22 cellular contexts compared by ENCODE assay signal in the genomic region with DNA sequence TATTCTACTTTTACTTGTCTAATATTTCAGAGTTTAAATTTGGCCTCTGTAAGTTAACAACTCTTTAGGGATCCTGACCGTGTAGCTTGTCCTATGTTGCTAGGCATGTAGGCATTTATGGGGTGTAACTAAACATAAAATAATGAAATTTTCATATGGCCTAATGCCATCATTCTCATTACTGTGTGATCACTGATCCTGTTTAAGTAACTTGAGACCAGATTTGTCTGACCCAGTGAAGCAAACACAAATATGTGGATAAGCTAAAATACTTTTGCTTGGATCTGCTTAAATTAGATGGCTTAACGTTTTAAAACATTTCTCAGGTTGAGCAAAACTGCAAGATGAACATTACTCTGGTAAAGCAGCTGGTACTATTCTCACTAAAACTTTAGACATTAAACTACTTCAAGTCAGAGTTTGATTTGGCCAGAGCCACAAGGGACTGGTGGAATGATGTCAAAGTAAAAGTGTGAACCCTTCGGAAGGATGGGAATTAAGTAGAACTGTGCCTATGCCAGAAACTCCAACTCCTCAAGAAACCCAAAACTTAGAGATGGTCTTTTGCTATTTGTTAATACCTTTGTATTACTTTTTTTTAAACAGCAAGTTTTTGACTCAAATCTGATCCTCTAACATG. TPM values are rescaled to one million over a fixed set of nuclear protein-coding genes. Genes with fewer than 3 reads are reported as not detected.
DNase-seq lines count a peak whose midpoint lies in the region; ATAC-seq and TF ChIP-seq lines count a peak whose summit lies in the region.
"Had no signal": no experiment of that assay in that cellular context is flagged by ENCODE, and none has a peak within 500 bp of the region (broad histone marks: within the 10 kb centered on the region; RNA-seq: fewer than 3 reads in every experiment).

No MANE protein-coding gene starts in this region.

- no peak for TF ChIP-seq RAD21 in IMR-90 (IDR thresholded peaks at IDR 0.05; ENCODE audit: low read length)

- H4K5ac ChIP-seq in IMR-90 (ENCODE audit: low read depth, low read length), result no peak overlapping the region

- H3K36me3 ChIP-seq in A673 (ENCODE audit: insufficient read depth, low read length, poor library complexity, severe bottlenecking) (no peaks in the 10 kb centered on the region), IMR-90 (ENCODE audit: control insufficient read depth, insufficient read depth, low read length) (peaks cover 2% of the 10 kb centered on the region; the same call in 1 of the 2 replicates), mesenchymal stem cell (ENCODE audit: control insufficient read depth in 1 of 2, insufficient read depth in 2 of 2, low read depth in 1 of 2, low read length in 2 of 2) (peaks cover 0 to 2% of the 10 kb centered on the region in 2 experiments)
- H3K36me3 ChIP-seq: uterus had no signal

- peak overlapping the region; percentile 85 for H3K4me2 ChIP-seq in IMR-90 (ENCODE audit: low read depth, low read length)
- no peak overlapping the region for H3K4me2 ChIP-seq in mesenchymal stem cell (ENCODE audit: low read length, poor library complexity, severe bottlenecking)

- no peak overlapping the region for H2AK9ac ChIP-seq in IMR-90 (replicated peaks; ENCODE audit: low read depth, low read length, poor library complexity)

- no peaks in the 10 kb centered on the region for H3K9me3 Mint-ChIP-seq in chondrocyte (ENCODE audit: low read depth)
- no peaks in the 10 kb centered on the region for H3K9me3 Mint-ChIP-seq in activated CD8-positive, alpha-beta memory T cell treated with anti-CD3 and anti-CD28 coated beads, Interleukin-2, amount 10 ng/mL, durations not matched to agents 7 days and 5 days (ENCODE audit: low read depth)
- H3K9me3 Mint-ChIP-seq in HFFc6, result no peaks in the 10 kb centered on the region
- H3K9me3 Mint-ChIP-seq: activated naive CD8-positive, alpha-beta T cell treated with anti-CD3 and anti-CD28 coated beads for 36 hours; activated T-helper 17 cell treated with anti-CD3 and anti-CD28 coated beads, Interleukin-2, amount 50 U/mL, for 72 hours had no signal

- no TSS peak for BruUV-seq in A673 (replicated peaks; lab: Mats Ljungman, UMichigan)
- BruUV-seq in IMR-90 (replicated peaks; lab: Mats Ljungman, UMichigan), result no TSS peak

- H4K91ac ChIP-seq in IMR-90 (ENCODE audit: insufficient read depth, low read depth, low read length) (no peak overlapping the region), mesenchymal stem cell (ENCODE audit: low read length) (no peak overlapping the region)

- H4K8ac ChIP-seq in IMR-90 (ENCODE audit: low read depth in 2 of 2, low read length in 2 of 2), result no peak overlapping the region
- H4K8ac ChIP-seq in mesenchymal stem cell (ENCODE audit: low read length), result no peak overlapping the region

- in situ Hi-C loops in IMR-90 (cut with MboI; ENCODE audit: low sequenced_read_pairs), result no loop called here

- H3K27ac ChIP-seq in A673 (ENCODE audit: low read depth, low read length, poor library complexity, severe bottlenecking), result peak overlapping the region; percentile 2
- H3K27ac ChIP-seq in IMR-90 (ENCODE audit: insufficient read depth, low read length), result peak overlapping the region; percentile 58; the same call in 1 of the 2 replicates
- peak overlapping the region; percentile 25 for H3K27ac ChIP-seq in mesenchymal stem cell (ENCODE audit: low read length, poor library complexity, severe bottlenecking)
- H3K27ac ChIP-seq: C4-2B, dorsolateral prefrontal cortex, uterus had no signal

- no peak overlapping the region for H2BK12ac ChIP-seq in mesenchymal stem cell (ENCODE audit: low read length in 2 of 2)

- no peak overlapping the region for H3K23ac ChIP-seq in IMR-90 (ENCODE audit: low read depth, low read length)
- H3K23ac ChIP-seq in mesenchymal stem cell (ENCODE audit: low read length in 2 of 2), result no peak overlapping the region

- ATAC-seq in IMR-90 (ENCODE audit: low read depth), result peak; percentile 76
- no peak for ATAC-seq in HG02884 (IDR thresholded peaks at IDR 0.05; ENCODE audit: unreplicated experiment)
- ATAC-seq in activated CD8-positive, alpha-beta memory T cell treated with anti-CD3 and anti-CD28 coated beads, Interleukin-2, amount 10 ng/mL, durations not matched to agents 7 days and 5 days, result no peak
- ATAC-seq: activated T-helper 17 cell treated with anti-CD3 and anti-CD28 coated beads, Interleukin-2, amount 50 U/mL, for 72 hours; HCT116; left colon had no signal

- no peak overlapping the region for H3K18ac ChIP-seq in IMR-90 (ENCODE audit: low read depth, low read length)
- H3K18ac ChIP-seq in mesenchymal stem cell (ENCODE audit: low read depth in 1 of 2, low read length in 2 of 2), result no peak overlapping the region

- H2BK20ac ChIP-seq in IMR-90 (ENCODE audit: low read depth, low read length), result no peak overlapping the region

- H3K4me1 ChIP-seq in A673 (ENCODE audit: insufficient read depth, low read length, poor library complexity, severe bottlenecking) (peaks cover 15% of the 10 kb centered on the region), IMR-90 (ENCODE audit: control insufficient read depth, insufficient read depth, low read length) (peaks cover 3% of the 10 kb centered on the region), mesenchymal stem cell (ENCODE audit: control insufficient read depth, insufficient read depth, low read depth, low read length) (no peaks in the 10 kb centered on the region)
- H3K4me1 ChIP-seq: uterus had no signal

- TF ChIP-seq POLR2A in IMR-90 (IDR thresholded peaks at IDR 0.05; ENCODE audit: low read depth, low read length), result no peak

- no CpG with 5 or more reads among the region's 3 CpGs for WGBS in IMR-90 (ENCODE audit: extremely low coverage in 2 of 2, insufficient read length in 1 of 2), 2 experiments
- 100% methylated on average over 1 of the region's 3 CpGs for WGBS in mesenchymal stem cell

- H3K27me3 Mint-ChIP-seq in chondrocyte (ENCODE audit: low read depth), result no peaks in the 10 kb centered on the region
- no peaks in the 10 kb centered on the region for H3K27me3 Mint-ChIP-seq in activated CD8-positive, alpha-beta memory T cell treated with anti-CD3 and anti-CD28 coated beads, Interleukin-2, amount 10 ng/mL, durations not matched to agents 7 days and 5 days
- no peaks in the 10 kb centered on the region for H3K27me3 Mint-ChIP-seq in HFFc6 (ENCODE audit: insufficient read depth)
- H3K27me3 Mint-ChIP-seq: activated naive CD8-positive, alpha-beta T cell treated with anti-CD3 and anti-CD28 coated beads for 36 hours; activated T-helper 17 cell treated with anti-CD3 and anti-CD28 coated beads, Interleukin-2, amount 50 U/mL, for 72 hours had no signal

- H2BK5ac ChIP-seq in IMR-90 (ENCODE audit: low read depth, low read length, poor library complexity, severe bottlenecking) (no peak overlapping the region), mesenchymal stem cell (ENCODE audit: low read depth, low read length, poor library complexity, severe bottlenecking) (no peak overlapping the region)

- H2BK15ac ChIP-seq in IMR-90 (ENCODE audit: low read depth, low read length) (no peak overlapping the region), mesenchymal stem cell (ENCODE audit: low read depth, poor library complexity, severe bottlenecking) (no peak overlapping the region)

- H3K9ac ChIP-seq in IMR-90 (ENCODE audit: low read depth, low read length) (0 out of 2 replicates have a peak overlapping the region, but pooled peaks have one; percentile 35), mesenchymal stem cell (ENCODE audit: low read length) (peak overlapping the region; percentile 37)

- H2AK5ac ChIP-seq in IMR-90 (ENCODE audit: low read depth, low read length) (no peak overlapping the region), mesenchymal stem cell (ENCODE audit: low read length, severe bottlenecking) (no peak overlapping the region)

- no peak overlapping the region for H3K4ac ChIP-seq in IMR-90 (ENCODE audit: low read depth, low read length)
- H3K4ac ChIP-seq in mesenchymal stem cell (ENCODE audit: low read depth in 1 of 2, low read length in 2 of 2), result no peak overlapping the region

- POLR2A ChIA-PET in A673 (lab: Charles Lee; ENCODE audit: low non-redundant PET) (no interaction called here), IMR-90 (lab: Charles Lee; ENCODE audit: unreplicated experiment) (no interaction called here)

- no peak overlapping the region for H2AFZ ChIP-seq in IMR-90 (replicated peaks; ENCODE audit: low read length, poor library complexity)
- no peak overlapping the region for H2AFZ ChIP-seq in mesenchymal stem cell (ENCODE audit: low read depth, low read length)

- dilution Hi-C loops in IMR-90 (cut with HindIII; ENCODE audit: low sequenced_read_pairs, unreplicated experiment), result no loop called here

- H3K4me3 ChIP-seq in A673 (ENCODE audit: low read depth, low read length, poor library complexity, severe bottlenecking) (no peak overlapping the region), IMR-90 (ENCODE audit: insufficient read depth, low read depth, low read length) (no peak overlapping the region), mesenchymal stem cell (ENCODE audit: insufficient read depth in 1 of 2, low read depth in 1 of 2, low read length in 2 of 2) (no peak overlapping the region)
- H3K4me3 ChIP-seq: dorsolateral prefrontal cortex, uterus had no signal

- intact Hi-C loops in A673 (cut with micrococcal nuclease; ENCODE audit: unreplicated experiment), result no loop called here
- intact Hi-C loops in IMR-90 (cut with micrococcal nuclease), result no loop called here

- peaks cover 34% of the 10 kb centered on the region for H4K20me1 ChIP-seq in IMR-90 (ENCODE audit: insufficient read depth, low read length)

- peaks cover 14% of the 10 kb centered on the region for H3K4me1 Mint-ChIP-seq in chondrocyte (ENCODE audit: low read depth)
- peaks cover 4% of the 10 kb centered on the region for H3K4me1 Mint-ChIP-seq in activated CD8-positive, alpha-beta memory T cell treated with anti-CD3 and anti-CD28 coated beads, Interleukin-2, amount 10 ng/mL, durations not matched to agents 7 days and 5 days
- peaks cover 8% of the 10 kb centered on the region for H3K4me1 Mint-ChIP-seq in HFFc6 (ENCODE audit: low read depth)

- H3K36me3 Mint-ChIP-seq in chondrocyte (ENCODE audit: low read depth) (no peaks in the 10 kb centered on the region), HFFc6 (ENCODE audit: low read depth) (no peaks in the 10 kb centered on the region; the same call in 1 of the 2 replicates)
- H3K36me3 Mint-ChIP-seq in activated CD8-positive, alpha-beta memory T cell treated with anti-CD3 and anti-CD28 coated beads, Interleukin-2, amount 10 ng/mL, durations not matched to agents 7 days and 5 days, result peaks cover 15% of the 10 kb centered on the region

- CTCF ChIA-PET in A673 (lab: Charles Lee), result interaction anchor here (1.0 to 1.2 kb wide), 2 partner anchors 13 to 113 kb away, joined by 4 to 5 read pairs; partner anchors contain the start of gene QSER1
- CTCF ChIA-PET in IMR-90 (lab: Yijun Ruan, JAX), result no interaction called here
- CTCF ChIA-PET in activated CD8-positive, alpha-beta memory T cell treated with anti-CD3 and anti-CD28 coated beads, Interleukin-2, amount 10 ng/mL, durations not matched to agents 7 days and 5 days (lab: Charles Lee), result interaction anchor here (1.3 to 1.5 kb wide), 2 partner anchors 11 to 160 kb away, joined by 3 to 4 read pairs; no protein-coding TSS in a partner anchor

- H3K27me3 ChIP-seq in A673 (replicated peaks; ENCODE audit: insufficient read depth, low read depth, low read length, poor library complexity) (no peaks in the 10 kb centered on the region), IMR-90 (ENCODE audit: control insufficient read depth, insufficient read depth, low read length) (no peaks in the 10 kb centered on the region), mesenchymal stem cell (ENCODE audit: control insufficient read depth in 1 of 2, insufficient read depth in 1 of 2, low read length in 2 of 2) (no peaks in the 10 kb centered on the region)
- H3K27me3 ChIP-seq: dorsolateral prefrontal cortex, uterus had no signal

- H3K27ac Mint-ChIP-seq in chondrocyte (ENCODE audit: unreplicated experiment) (peak overlapping the region; percentile 38), HFFc6 (no peak overlapping the region)
- H3K27ac Mint-ChIP-seq in activated CD8-positive, alpha-beta memory T cell treated with anti-CD3 and anti-CD28 coated beads, Interleukin-2, amount 10 ng/mL, durations not matched to agents 7 days and 5 days, result no peak overlapping the region
- H3K27ac Mint-ChIP-seq: activated naive CD8-positive, alpha-beta T cell treated with anti-CD3 and anti-CD28 coated beads for 36 hours; activated T-helper 17 cell treated with anti-CD3 and anti-CD28 coated beads, Interleukin-2, amount 50 U/mL, for 72 hours had no signal

- no peak overlapping the region for H3K4me3 Mint-ChIP-seq in chondrocyte (ENCODE audit: unreplicated experiment)
- no peak overlapping the region for H3K4me3 Mint-ChIP-seq in activated CD8-positive, alpha-beta memory T cell treated with anti-CD3 and anti-CD28 coated beads, Interleukin-2, amount 10 ng/mL, durations not matched to agents 7 days and 5 days
- no peak overlapping the region for H3K4me3 Mint-ChIP-seq in HFFc6
- H3K4me3 Mint-ChIP-seq: activated naive CD8-positive, alpha-beta T cell treated with anti-CD3 and anti-CD28 coated beads for 36 hours; activated T-helper 17 cell treated with anti-CD3 and anti-CD28 coated beads, Interleukin-2, amount 50 U/mL, for 72 hours had no signal

- no peak for TF ChIP-seq CTCF in A673 (conservative IDR thresholded peaks at IDR 0.05; ENCODE audit: low read depth, low read length)
- no peak for TF ChIP-seq CTCF in IMR-90 (conservative IDR thresholded peaks at IDR 0.05; ENCODE audit: low read depth, low read length)
- no peak for TF ChIP-seq CTCF in chondrocyte (IDR thresholded peaks at IDR 0.05)
- no peak for TF ChIP-seq CTCF in HFFc6 (IDR thresholded peaks at IDR 0.05)

- peaks cover 15% of the 10 kb centered on the region for H3K9me1 ChIP-seq in IMR-90 (ENCODE audit: insufficient read depth, low read length)

- no peak overlapping the region for H3K14ac ChIP-seq in IMR-90 (replicated peaks; ENCODE audit: low read depth, low read length)
- H3K14ac ChIP-seq in mesenchymal stem cell (ENCODE audit: low read length in 2 of 2), result no peak overlapping the region

- H3K9me3 ChIP-seq in A673 (ENCODE audit: low read depth, low read length, poor library complexity, severe bottlenecking), result no peaks in the 10 kb centered on the region
- H3K9me3 ChIP-seq in IMR-90 (ENCODE audit: control insufficient read depth, insufficient read depth, low read length), result no peaks in the 10 kb centered on the region
- H3K9me3 ChIP-seq in mesenchymal stem cell (ENCODE audit: control insufficient read depth, low read length), result no peaks in the 10 kb centered on the region
- H3K9me3 ChIP-seq: uterus had no signal

- DNase-seq in A673 (ENCODE audit: low spot score) (peak; percentile 42), IMR-90 (peak; percentile 45), chondrocyte (ENCODE audit: low spot score) (no peak), mesenchymal stem cell (no peak), activated T-cell treated with anti-CD3 and anti-CD28 coated beads for 4 hours (no peak), HFFc6 (no peak)
- no peak for DNase-seq in activated CD8-positive, alpha-beta memory T cell treated with anti-CD3 and anti-CD28 coated beads, Interleukin-2, amount 10 ng/mL, durations not matched to agents 7 days and 5 days
- DNase-seq: ACHN; activated CD4-positive, alpha-beta T cell treated with anti-CD3 and anti-CD28 coated beads for 48 hours; activated naive CD8-positive, alpha-beta T cell treated with anti-CD3 and anti-CD28 coated beads for 36 hours; dorsolateral prefrontal cortex; left colon; midbrain; NCI-H1694; NCI-H226; stimulated activated CD4-positive, alpha-beta T cell treated with anti-CD3 and anti-CD28 coated beads, Interleukin-12 subunit alpha, Interleukin-12 subunit beta, amount 100 ng/mL, for 4 hours; stimulated activated CD8-positive, alpha-beta memory T cell treated with anti-CD3 and anti-CD28 coated beads, Interleukin-4, amount 100 ng/mL, for 48 hours; uterus had no signal

- H3K79me1 ChIP-seq in IMR-90 (ENCODE audit: low read depth in 1 of 2, low read length in 2 of 2) (peaks cover 43 to 72% of the 10 kb centered on the region in 2 experiments), mesenchymal stem cell (replicated peaks; ENCODE audit: low read length, poor library complexity, severe bottlenecking) (peaks cover 19% of the 10 kb centered on the region)

- H2BK120ac ChIP-seq in IMR-90 (ENCODE audit: low read depth, low read length) (no peak overlapping the region), mesenchymal stem cell (ENCODE audit: low read depth, low read length) (no peak overlapping the region)

- no peak overlapping the region for H3K56ac ChIP-seq in IMR-90 (ENCODE audit: extremely low read depth, insufficient read depth, low read length)

RNA-seq across cellular contexts. Expression of gene QSER1, which starts 12.5 kb away (rescaled TPM):
- total RNA-seq in A673 (2021) (98.6 and 111 TPM in 2 replicates), IMR-90 (2012; rRNA removed) (15.6 and 21.1 TPM in 2 replicates), chondrocyte (19.9 to 24.2 TPM (median 21.3 TPM) in 3 replicates)
- 5.3 and 5.9 TPM in 2 replicates for polyA plus RNA-seq in IMR-90 (2012; rRNA removed)
- 1.2 and 4.4 TPM in 2 replicates for polyA plus RNA-seq in IMR-90 (2012; cell fraction: cytosol; rRNA removed)
- 1.4 and 12.8 TPM in 2 replicates for polyA plus RNA-seq in IMR-90 (2012; cell fraction: nucleus; rRNA removed; ENCODE audit: low replicate concordance)
- 12.6 TPM for polyA plus RNA-seq in mesenchymal stem cell (2013, experiment 1 of 2)
- 12.4 TPM for polyA plus RNA-seq in mesenchymal stem cell (2013, experiment 2 of 2)
- 10 to 100 TPM in 1 of 2 experiments, 1 to 10 TPM in 1; 8.0 to 11.6 TPM for total RNA-seq in activated CD8-positive, alpha-beta memory T cell treated with anti-CD3 and anti-CD28 coated beads, Interleukin-2, amount 10 ng/mL, durations not matched to agents 7 days and 5 days
- total RNA-seq in HFFc6 (2021; fragmentation: NEBNext Ultra II Directional; extraction: Animal tissue kit (Norgen Biotek cat#: 25700)), result 10 to 100 TPM; 20.2 to 26.4 (median 24.0) TPM

Comparison
In these comparisons a context has a peak if more than half of its experiments do, and no peak if none do; other contexts are left out.
1. DNase-seq: peak in A673 (single experiment) and IMR-90 (single experiment); none in chondrocyte (single experiment), mesenchymal stem cell (single experiment), activated T-cell treated with anti-CD3 and anti-CD28 coated beads for 4 hours (single experiment), activated CD8-positive, alpha-beta memory T cell treated with anti-CD3 and anti-CD28 coated beads, Interleukin-2, amount 10 ng/mL, durations not matched to agents 7 days and 5 days (single experiment) and HFFc6 (single experiment).
2. H3K27ac ChIP-seq: peak in every context shown above with its lines; median percentile 58 in IMR-90; 25 in mesenchymal stem cell; 2 in A673.